21 cellular contexts compared by ENCODE assay signal in the genomic region with DNA sequence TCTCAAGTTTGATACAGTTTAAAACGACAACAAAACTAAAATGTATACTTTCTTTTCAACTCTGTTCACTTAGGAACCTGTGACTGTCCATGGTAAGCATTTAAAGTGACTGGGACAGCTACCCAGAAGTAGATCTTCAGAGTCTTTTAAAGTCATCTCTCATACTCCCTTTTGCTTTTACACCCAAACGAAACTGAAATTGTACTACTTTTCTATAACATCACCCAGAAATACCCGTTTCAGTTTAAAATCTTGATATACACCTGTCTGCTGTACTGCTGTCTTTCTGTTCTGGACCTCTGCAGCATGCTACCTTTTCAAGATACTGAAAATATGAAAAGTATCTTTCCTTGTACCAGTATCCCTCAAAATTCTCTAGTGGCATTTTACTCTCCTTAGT.
DNase-seq lines count a peak whose midpoint lies in the region; ATAC-seq and TF ChIP-seq lines count a peak whose summit lies in the region.
"Had no signal": no experiment of that assay in that cellular context is flagged by ENCODE, and none has a peak within 500 bp of the region (broad histone marks: within the 10 kb centered on the region; RNA-seq: fewer than 3 reads in every experiment).

No MANE protein-coding gene starts in this region.

- no peak for TF ChIP-seq CTCF in OCI-LY3 (IDR thresholded peaks at IDR 0.05; ENCODE audit: low read depth, low read length)

- ATAC-seq in GM18868 (IDR thresholded peaks at IDR 0.05; ENCODE audit: unreplicated experiment): peak; percentile 74
- ATAC-seq in GM21528 (IDR thresholded peaks at IDR 0.05; ENCODE audit: low FRiP score, unreplicated experiment): peak; percentile 84
- ATAC-seq in HG03045 (IDR thresholded peaks at IDR 0.05; ENCODE audit: unreplicated experiment): peak; percentile 75
- no peak for ATAC-seq in GM21360 (IDR thresholded peaks at IDR 0.05; ENCODE audit: unreplicated experiment)
- ATAC-seq: activated CD8-positive, alpha-beta T cell treated with anti-CD3 and anti-CD28 coated beads for 36 hours; effector memory CD8-positive, alpha-beta T cell; left ventricle myocardium superior had no signal

- no peaks in the 10 kb centered on the region for H3K36me3 ChIP-seq in OCI-LY3 (replicated peaks; ENCODE audit: low read depth, low read length)
- H3K36me3 ChIP-seq: adrenal gland, vagina had no signal

- H3K79me2 ChIP-seq in OCI-LY3 (ENCODE audit: low read length): no peaks in the 10 kb centered on the region

- H3K9me3 ChIP-seq in OCI-LY3 (ENCODE audit: insufficient read depth, low read length): no peaks in the 10 kb centered on the region
- H3K9me3 ChIP-seq: adrenal gland, stomach, vagina had no signal

- H3K27me3 ChIP-seq in OCI-LY3 (ENCODE audit: low read depth, low read length): no peaks in the 10 kb centered on the region
- H3K27me3 ChIP-seq: adrenal gland, stomach, vagina had no signal

- H3K4me3 ChIP-seq in OCI-LY3 (ENCODE audit: low read length): no peak overlapping the region
- H3K4me3 ChIP-seq: adrenal gland, SK-N-MC, stomach, vagina had no signal

- H4K20me1 ChIP-seq in OCI-LY3 (ENCODE audit: insufficient read depth, low read length): no peaks in the 10 kb centered on the region

- H3K27ac ChIP-seq in OCI-LY3 (ENCODE audit: low read length): no peak overlapping the region
- H3K27ac ChIP-seq: adrenal gland, SK-N-MC, stomach, vagina had no signal

- no peaks in the 10 kb centered on the region; the same call in 1 of the 2 replicates for H3K4me1 ChIP-seq in OCI-LY3 (ENCODE audit: low read length)
- H3K4me1 ChIP-seq: adrenal gland, vagina had no signal

- no peak overlapping the region for H3K9ac ChIP-seq in OCI-LY3 (ENCODE audit: low read length)

- DNase-seq in SW480 (ENCODE audit: low spot score) (no peak), H4 (ENCODE audit: low spot score) (no peak), NCI-H1105 (lab: John Stamatoyannopoulos, UW) (no peak)
- DNase-seq: activated CD8-positive, alpha-beta T cell treated with anti-CD3 and anti-CD28 coated beads for 36 hours; adrenal gland; AML-193; central memory CD4-positive, alpha-beta T cell; effector memory CD8-positive, alpha-beta T cell; GOT3; left ventricle myocardium superior; NCI-H1417 treated with DMSO at 0.1 percent for 48 hours; NCI-H226; stimulated activated CD4-positive, alpha-beta T cell treated with anti-CD3 and anti-CD28 coated beads, Interleukin-15, amount 100 ng/mL, for 24 hours; stomach had no signal

- no peak overlapping the region for H2AFZ ChIP-seq in OCI-LY3 (ENCODE audit: low read depth, low read length)

- peak overlapping the region; percentile 19; the same call in 1 of the 2 replicates for H3K4me2 ChIP-seq in OCI-LY3 (ENCODE audit: low read length)
